Comparison of ENCODE assay signal across 8 cellular contexts in genomic region chr13:111177081-111177711, GRCh38.
DNase-seq lines count a peak whose midpoint lies in the region; ATAC-seq and TF ChIP-seq lines count a peak whose summit lies in the region.

No MANE protein-coding gene starts in this region.

- DNase-seq in C1 segment of cervical spinal cord (lab: John Stamatoyannopoulos, UW) (peak in 11 of 14 donors; percentile 32 to 67 (median 59)), RWPE2 (ENCODE audit: low spot score) (no peak), memory B cell (ENCODE audit: low spot score in 2 of 2) (no peak), type B pancreatic cell (ENCODE audit: extremely low spot score, unreplicated experiment) (no peak), 8988T (no peak), dedifferentiated amniotic fluid mesenchymal stem cell (ENCODE audit: extremely low spot score) (no peak)
- peak; percentile 85 for DNase-seq in central memory CD4-positive, alpha-beta T cell

- peaks cover 7% of the 10 kb centered on the region for H3K9me3 Mint-ChIP-seq in memory B cell
- H3K9me3 Mint-ChIP-seq in type B pancreatic cell, result no peaks in the 10 kb centered on the region

- H3K27ac ChIP-seq in RWPE2 (ENCODE audit: poor library complexity, severe bottlenecking), result no peak overlapping the region

- peaks cover 31% of the 10 kb centered on the region for H3K36me3 Mint-ChIP-seq in memory B cell
- peaks cover 23% of the 10 kb centered on the region for H3K36me3 Mint-ChIP-seq in type B pancreatic cell

- no peaks in the 10 kb centered on the region for H3K9me3 ChIP-seq in RWPE2 (ENCODE audit: severe bottlenecking)

- H3K27me3 ChIP-seq in RWPE2 (ENCODE audit: insufficient read depth, poor library complexity, severe bottlenecking), result no peaks in the 10 kb centered on the region

- peak overlapping the region; percentile 67 for H3K27ac Mint-ChIP-seq in memory B cell
- H3K27ac Mint-ChIP-seq in type B pancreatic cell, result peak overlapping the region; percentile 93

- no peak overlapping the region for H3K4me3 ChIP-seq in RWPE2 (ENCODE audit: severe bottlenecking)

- H3K4me3 Mint-ChIP-seq in memory B cell, result no peak overlapping the region
- no peak overlapping the region for H3K4me3 Mint-ChIP-seq in type B pancreatic cell

- no peak for TF ChIP-seq CTCF in RWPE2 (IDR thresholded peaks at IDR 0.05; ENCODE audit: poor library complexity, severe bottlenecking)
- no peak for TF ChIP-seq CTCF in type B pancreatic cell (conservative IDR thresholded peaks at IDR 0.05)

- H3K36me3 ChIP-seq in RWPE2 (ENCODE audit: low read depth), result peaks cover 13% of the 10 kb centered on the region; the same call in 1 of the 2 replicates

- peaks cover 8% of the 10 kb centered on the region for H3K4me1 ChIP-seq in RWPE2 (ENCODE audit: insufficient read depth, poor library complexity, severe bottlenecking)

- H3K4me1 Mint-ChIP-seq in memory B cell (peaks cover 54% of the 10 kb centered on the region), type B pancreatic cell (ENCODE audit: unreplicated experiment) (peaks cover 31% of the 10 kb centered on the region)

- peak; percentile 58 for ATAC-seq in GM21723 (IDR thresholded peaks at IDR 0.05; ENCODE audit: unreplicated experiment)
- ATAC-seq in RWPE2 (ENCODE audit: low read depth), result peak; percentile 31; the same call in 2 of the 3 replicates
- peak; percentile 75 for ATAC-seq in memory B cell (ENCODE audit: low read depth)

- H3K27me3 Mint-ChIP-seq in memory B cell (no peaks in the 10 kb centered on the region), type B pancreatic cell (no peaks in the 10 kb centered on the region)

Comparison
In these comparisons a context has a peak if more than half of its experiments do, and no peak if none do; other contexts are left out.
1. DNase-seq: peak in C1 segment of cervical spinal cord (11 of 14) and central memory CD4-positive, alpha-beta T cell (single experiment); none in RWPE2 (single experiment), memory B cell (0 of 2), type B pancreatic cell (single experiment), 8988T (single experiment) and dedifferentiated amniotic fluid mesenchymal stem cell (single experiment).
2. Peak in every context shown above with its lines, with median percentiles within 50 percentile points of each other: ATAC-seq.